Comparison of ENCODE assay signal across 10 cellular contexts in the genomic region with DNA sequence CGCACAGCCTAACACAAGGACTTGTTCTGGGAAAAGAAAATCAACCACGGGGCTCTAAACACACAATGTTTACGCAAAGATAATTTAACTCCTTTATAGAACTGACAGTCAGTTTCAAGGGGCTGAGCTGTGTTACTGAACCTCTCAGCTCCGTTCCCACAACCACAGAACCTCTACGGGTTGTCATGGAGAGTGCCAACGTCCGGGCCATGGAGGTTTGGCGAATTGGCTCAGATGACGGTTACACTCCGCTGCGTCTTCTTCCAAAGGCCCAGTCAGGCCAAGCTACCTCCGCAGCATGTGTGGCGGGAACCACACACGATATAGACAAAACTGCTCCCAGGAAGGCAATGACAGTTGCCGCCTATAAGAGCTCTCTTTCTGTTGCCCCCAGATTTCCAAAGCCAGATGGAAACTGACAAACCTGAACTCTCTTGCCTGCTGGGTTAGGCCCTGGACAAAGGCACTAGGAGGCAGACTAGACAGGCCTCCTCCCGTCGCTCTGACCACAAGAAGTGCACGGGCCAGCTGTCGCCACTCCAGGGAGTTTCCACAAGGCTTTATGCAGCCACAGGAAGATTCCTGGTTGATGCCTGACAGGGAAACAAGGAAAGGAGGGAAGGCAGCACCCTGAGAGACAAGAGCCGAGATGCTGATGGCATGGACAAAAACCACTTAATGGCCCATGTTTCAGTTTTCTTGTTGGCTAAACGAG. TPM values are rescaled to one million over a fixed set of nuclear protein-coding genes. Genes with fewer than 3 reads are reported as not detected.
DNase-seq lines count a peak whose midpoint lies in the region; ATAC-seq and TF ChIP-seq lines count a peak whose summit lies in the region.
"Had no signal": no experiment of that assay in that cellular context is flagged by ENCODE, and none has a peak within 500 bp of the region (broad histone marks: within the 10 kb centered on the region; RNA-seq: fewer than 3 reads in every experiment).

No MANE protein-coding gene starts in this region.

- peaks cover 63% of the 10 kb centered on the region for H3K4me1 Mint-ChIP-seq in nephron

- H3K4me3 ChIP-seq in cardiac fibroblast (replicated peaks in 1 of 2; ENCODE audit: low read depth in 2 of 2, low read length in 2 of 2) (no peak overlapping the region), right cardiac atrium (ENCODE audit: low read length) (no peak overlapping the region)

- intact Hi-C loops in right cardiac atrium (cut with DNase I) = no loop called here

- H3K27ac Mint-ChIP-seq in nephron = peak overlapping the region; percentile 72 to 94 (median 75)

- peak; percentile 72 for DNase-seq in DMS 273 treated with DMSO at 0.1 percent for 48 hours (lab: John Stamatoyannopoulos, UW)
- DNase-seq in NCI-H2029 treated with DMSO at 0.1 percent for 48 hours (lab: John Stamatoyannopoulos, UW) = peak; percentile 27
- DNase-seq in cardiac fibroblast (ENCODE audit: low read depth in 2 of 2) = peak; percentile 11 to 25
- DNase-seq in T-helper 2 cell = no peak
- no peak for DNase-seq in right cardiac atrium
- no peak for DNase-seq in activated CD4-positive, CD25-positive, alpha-beta regulatory T cell (lab: John Stamatoyannopoulos, UW)
- no peak for DNase-seq in KG1 (lab: John Stamatoyannopoulos, UW)
- DNase-seq: GF-D8, hypothalamus had no signal

- peak overlapping the region in 1 of 3 experiments; percentile 18 for H3K4me3 Mint-ChIP-seq in nephron

- TF ChIP-seq CTCF in cardiac fibroblast (IDR thresholded peaks at IDR 0.05; ENCODE audit: low read depth, low read length) (no peak), nephron (IDR thresholded peaks at IDR 0.05; ENCODE audit: unreplicated experiment in 3 of 3) (no peak)

- H3K4me1 ChIP-seq in right cardiac atrium (ENCODE audit: control insufficient read depth, insufficient read depth, low read length) = peaks cover 2% of the 10 kb centered on the region

- H3K36me3 Mint-ChIP-seq in nephron (ENCODE audit: low read depth) = no peaks in the 10 kb centered on the region

- ATAC-seq in right cardiac atrium = no peak

- H3K27me3 ChIP-seq in right cardiac atrium (ENCODE audit: control insufficient read depth, insufficient read depth) = no peaks in the 10 kb centered on the region

- H3K9me3 ChIP-seq in right cardiac atrium (ENCODE audit: control insufficient read depth, low read length) = no peaks in the 10 kb centered on the region

- peaks cover 21% of the 10 kb centered on the region for H3K27me3 Mint-ChIP-seq in nephron (ENCODE audit: low read depth)

- H3K27ac ChIP-seq in right cardiac atrium (ENCODE audit: low read length) = no peak overlapping the region

- 73% methylated on average over 21 of the region's 21 CpGs for WGBS in right cardiac atrium

- no peaks in the 10 kb centered on the region for H3K9me3 Mint-ChIP-seq in nephron

RNA-seq across cellular contexts. Expression of gene CCDC88C, which starts 30.3 kb away (rescaled TPM):
- total RNA-seq in right cardiac atrium = 1 to 10 TPM; 2.5 to 5.4 (median 4.8) TPM
- polyA plus RNA-seq in right cardiac atrium = 2.5 TPM

Comparison
In these comparisons a context has a peak if more than half of its experiments do, and no peak if none do; other contexts are left out.
1. DNase-seq: peak in DMS 273 treated with DMSO at 0.1 percent for 48 hours (single experiment), NCI-H2029 treated with DMSO at 0.1 percent for 48 hours (single experiment) and cardiac fibroblast (2 of 2); none in T-helper 2 cell (0 of 5), right cardiac atrium (0 of 3), activated CD4-positive, CD25-positive, alpha-beta regulatory T cell (0 of 4) and KG1 (single experiment).